8 cellular contexts compared by ENCODE assay signal in the genomic region with DNA sequence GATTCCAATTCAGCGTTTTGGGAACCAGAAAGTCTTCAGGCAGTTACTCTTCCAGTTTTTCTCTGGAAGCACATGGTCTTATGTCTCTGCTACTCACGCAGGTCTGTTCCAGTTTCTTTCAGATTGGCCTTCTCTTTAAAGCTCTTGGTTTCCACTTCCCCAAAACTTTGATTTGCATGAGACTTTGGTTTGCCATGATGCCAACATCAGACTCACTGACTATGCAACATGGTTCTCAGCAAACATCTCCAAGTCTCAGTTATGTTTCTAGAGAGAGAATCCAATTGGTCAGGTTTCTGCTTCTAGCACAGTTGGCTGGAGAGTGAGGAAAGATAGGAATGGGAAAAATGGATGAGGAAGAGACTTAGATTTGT. TPM values are rescaled to one million over a fixed set of nuclear protein-coding genes. Genes with fewer than 3 reads are reported as not detected.
DNase-seq lines count a peak whose midpoint lies in the region; ATAC-seq and TF ChIP-seq lines count a peak whose summit lies in the region.

No MANE protein-coding gene starts in this region.

- peaks cover 47% of the 10 kb centered on the region for H3K4me1 Mint-ChIP-seq in activated T-helper 17 cell treated with anti-CD3 and anti-CD28 coated beads, Interleukin-2, amount 50 U/mL, for 72 hours
- H3K4me1 Mint-ChIP-seq in chondrocyte (ENCODE audit: low read depth) (peaks cover 35% of the 10 kb centered on the region), glutamatergic neuron (ENCODE audit: low read depth, unreplicated experiment) (peaks cover 19% of the 10 kb centered on the region)

- peaks cover 52% of the 10 kb centered on the region for H3K36me3 Mint-ChIP-seq in activated T-helper 17 cell treated with anti-CD3 and anti-CD28 coated beads, Interleukin-2, amount 50 U/mL, for 72 hours (ENCODE audit: low read depth)
- H3K36me3 Mint-ChIP-seq in chondrocyte (ENCODE audit: low read depth) (no peaks in the 10 kb centered on the region), glutamatergic neuron (ENCODE audit: unreplicated experiment) (no peaks in the 10 kb centered on the region)

- H3K4me3 Mint-ChIP-seq in activated T-helper 17 cell treated with anti-CD3 and anti-CD28 coated beads, Interleukin-2, amount 50 U/mL, for 72 hours, result no peak overlapping the region
- no peak overlapping the region for H3K4me3 Mint-ChIP-seq in chondrocyte (ENCODE audit: unreplicated experiment)
- no peak overlapping the region for H3K4me3 Mint-ChIP-seq in glutamatergic neuron (ENCODE audit: unreplicated experiment)

- no peak for TF ChIP-seq CTCF in chondrocyte (IDR thresholded peaks at IDR 0.05)
- TF ChIP-seq CTCF in glutamatergic neuron (IDR thresholded peaks at IDR 0.05; ENCODE audit: partially characterized antibody, unreplicated experiment), result no peak

- peak; percentile 7 for DNase-seq in EH (ENCODE audit: low read depth)
- DNase-seq in chondrocyte (ENCODE audit: low spot score), result no peak
- no peak for DNase-seq in activated CD8-positive, alpha-beta memory T cell treated with anti-CD3 and anti-CD28 coated beads, Interleukin-2, amount 50 U/mL, for 48 hours
- DNase-seq in NCI-H526 treated with DMSO at 0.1 percent for 48 hours (lab: John Stamatoyannopoulos, UW), result no peak
- no peak for DNase-seq in glutamatergic neuron

- ATAC-seq in GM18909 (IDR thresholded peaks at IDR 0.05; ENCODE audit: poor library complexity, unreplicated experiment), result peak; percentile 38
- ATAC-seq in HG03175 (IDR thresholded peaks at IDR 0.05; ENCODE audit: unreplicated experiment), result peak; percentile 36
- peak; percentile 18 for ATAC-seq in activated T-helper 17 cell treated with anti-CD3 and anti-CD28 coated beads, Interleukin-2, amount 50 U/mL, for 72 hours (replicated peaks)

- peak overlapping the region; percentile 97 for H3K27ac Mint-ChIP-seq in activated T-helper 17 cell treated with anti-CD3 and anti-CD28 coated beads, Interleukin-2, amount 50 U/mL, for 72 hours
- H3K27ac Mint-ChIP-seq in chondrocyte (ENCODE audit: unreplicated experiment), result no peak overlapping the region
- no peak overlapping the region for H3K27ac Mint-ChIP-seq in glutamatergic neuron (ENCODE audit: unreplicated experiment)

- no peaks in the 10 kb centered on the region for H3K27me3 Mint-ChIP-seq in activated T-helper 17 cell treated with anti-CD3 and anti-CD28 coated beads, Interleukin-2, amount 50 U/mL, for 72 hours
- H3K27me3 Mint-ChIP-seq in chondrocyte (ENCODE audit: low read depth) (no peaks in the 10 kb centered on the region), glutamatergic neuron (ENCODE audit: unreplicated experiment) (peaks cover 8% of the 10 kb centered on the region)

- no peaks in the 10 kb centered on the region for H3K9me3 Mint-ChIP-seq in activated T-helper 17 cell treated with anti-CD3 and anti-CD28 coated beads, Interleukin-2, amount 50 U/mL, for 72 hours
- H3K9me3 Mint-ChIP-seq in chondrocyte (ENCODE audit: low read depth) (peaks cover 8% of the 10 kb centered on the region), glutamatergic neuron (ENCODE audit: unreplicated experiment) (no peaks in the 10 kb centered on the region)

RNA-seq across cellular contexts. Expression of a gene that starts 3.1 kb away (rescaled TPM):
- total RNA-seq in activated T-helper 17 cell treated with anti-CD3 and anti-CD28 coated beads, Interleukin-2, amount 50 U/mL, for 72 hours, result 10 to 100 TPM; 30.3 to 48.6 TPM
- total RNA-seq in chondrocyte (34.3 to 38.3 TPM (median 34.9 TPM) in 3 replicates), glutamatergic neuron (ENCODE audit: unreplicated experiment) (33.2 TPM)
